ENCODE assay signal across 17 cellular contexts in genomic region chr1:224745388-224745787, GRCh38.
DNase-seq lines count a peak whose midpoint lies in the region; ATAC-seq and TF ChIP-seq lines count a peak whose summit lies in the region.
"Had no signal": no experiment of that assay in that cellular context is flagged by ENCODE, and none has a peak within 500 bp of the region (broad histone marks: within the 10 kb centered on the region; RNA-seq: fewer than 3 reads in every experiment).

No MANE protein-coding gene starts in this region.

- peaks cover 0 to 6% (median 0%) of the 10 kb centered on the region in 11 experiments; a peak in 2 of 22 replicates for H3K9me3 ChIP-seq in BLaER1 treated with 17β-estradiol and CSF1 and Interleukin-3, amounts not matched to agents 10 nM and 100 nM (replicated peaks in 1 of 11)
- H3K9me3 ChIP-seq in HEK293 (ENCODE audit: control insufficient read depth, insufficient read depth, low read depth, low read length) = no peaks in the 10 kb centered on the region
- H3K9me3 ChIP-seq in esophagus squamous epithelium = no peaks in the 10 kb centered on the region
- H3K9me3 ChIP-seq: Caco-2 had no signal

- H3K4me1 ChIP-seq in BLaER1 treated with 17β-estradiol and CSF1 and Interleukin-3, amounts not matched to agents 10 nM and 100 nM = peaks cover 38 to 72% (median 59%) of the 10 kb centered on the region in 10 experiments
- H3K4me1 ChIP-seq in HEK293 (ENCODE audit: control insufficient read depth, insufficient read depth, low read length) = peaks cover 6% of the 10 kb centered on the region; the same call in 1 of the 2 replicates
- no peaks in the 10 kb centered on the region for H3K4me1 ChIP-seq in esophagus squamous epithelium
- H3K4me1 ChIP-seq: Caco-2 had no signal

- peak overlapping the region; percentile 25 to 81 (median 67); a peak in 19 of 22 replicates for H3K4me2 ChIP-seq in BLaER1 treated with 17β-estradiol and CSF1 and Interleukin-3, amounts not matched to agents 10 nM and 100 nM

- CTCF ChIA-PET in HEK293 (lab: Yijun Ruan, JAX) = interaction anchor here (0.9 kb wide), 1 partner anchor 31 kb away, joined by 3 read pairs; no protein-coding TSS in a partner anchor

- POLR2A ChIA-PET in HEK293 (lab: Yijun Ruan, JAX) = no interaction called here
- POLR2A ChIA-PET in naive thymus-derived CD8-positive, alpha-beta T cell (lab: Charles Lee) = no interaction called here

- peak overlapping the region in 9 of 10 donors; percentile 18 to 70 (median 44) for H3K27ac Mint-ChIP-seq in naive thymus-derived CD8-positive, alpha-beta T cell

- peak in 1 of 2 donors; percentile 57 for ATAC-seq in naive thymus-derived CD8-positive, alpha-beta T cell
- ATAC-seq in HG02884 (IDR thresholded peaks at IDR 0.05; ENCODE audit: unreplicated experiment) = no peak
- ATAC-seq: K562, SK-N-SH treated with all-trans-retinoic acid at 6 μM for 48 hours had no signal

- no peak overlapping the region for H3K4me3 ChIP-seq in BLaER1 treated with 17β-estradiol and CSF1 and Interleukin-3, amounts not matched to agents 10 nM and 100 nM
- H3K4me3 ChIP-seq in HEK293 (ENCODE audit: low read depth, low read length) = no peak overlapping the region
- no peak overlapping the region for H3K4me3 ChIP-seq in esophagus squamous epithelium
- H3K4me3 ChIP-seq: K562 had no signal

- no peaks in the 10 kb centered on the region for H3K9me3 Mint-ChIP-seq in naive thymus-derived CD8-positive, alpha-beta T cell
- H3K9me3 Mint-ChIP-seq: H9 had no signal

- no peaks in the 10 kb centered on the region for H4K20me1 ChIP-seq in BLaER1 treated with 17β-estradiol and CSF1 and Interleukin-3, amounts not matched to agents 10 nM and 100 nM

- H3K27me3 ChIP-seq in BLaER1 treated with 17β-estradiol and CSF1 and Interleukin-3, amounts not matched to agents 10 nM and 100 nM = no peaks in the 10 kb centered on the region
- H3K27me3 ChIP-seq in esophagus squamous epithelium = no peaks in the 10 kb centered on the region

- H3K27ac ChIP-seq in BLaER1 treated with 17β-estradiol and CSF1 and Interleukin-3, amounts not matched to agents 10 nM and 100 nM = no peak overlapping the region
- H3K27ac ChIP-seq in HEK293 (ENCODE audit: extremely low read depth, low read depth, low read length) = no peak overlapping the region
- no peak overlapping the region for H3K27ac ChIP-seq in esophagus squamous epithelium

- H3K27me3 Mint-ChIP-seq in naive thymus-derived CD8-positive, alpha-beta T cell = peaks cover 0 to 4% (median under 1%) of the 10 kb centered on the region in 5 donors

- DNase-seq in NCI-H2227 (lab: John Stamatoyannopoulos, UW; ENCODE audit: unreplicated experiment) = peak; percentile 43
- peak in 3 of 10 donors; percentile 3 to 24 (median 19) for DNase-seq in naive thymus-derived CD8-positive, alpha-beta T cell
- no peak for DNase-seq in esophagus squamous epithelium (lab: John Stamatoyannopoulos, UW)
- DNase-seq in NCI-H526 (lab: John Stamatoyannopoulos, UW) = no peak
- DNase-seq: Caco-2, DMS153, H9, NCI-H1048, NCI-H1436 treated with DMSO at 0.1 percent for 48 hours, NCI-H2081, NCI-H524 treated with DMSO at 0.1 percent for 48 hours, SHP77 treated with DMSO at 0.1 percent for 48 hours had no signal

- no peaks in the 10 kb centered on the region for H3K36me3 Mint-ChIP-seq in naive thymus-derived CD8-positive, alpha-beta T cell

- WGBS in esophagus squamous epithelium, 2 donors = 71 to 87% methylated on average over 1 of the region's 1 CpG

- H3K4me1 Mint-ChIP-seq in naive thymus-derived CD8-positive, alpha-beta T cell = peaks cover 14 to 34% (median 20%) of the 10 kb centered on the region in 4 donors

- H3K4me3 Mint-ChIP-seq in naive thymus-derived CD8-positive, alpha-beta T cell = peak overlapping the region in 5 of 10 donors; percentile 3 to 61 (median 22)
- H3K4me3 Mint-ChIP-seq: H9 had no signal

- no peak for TF ChIP-seq CTCF in HEK293 (tag by site-specific recombination; IDR thresholded peaks at IDR 0.05)
- TF ChIP-seq CTCF in esophagus squamous epithelium (IDR thresholded peaks at IDR 0.05) = no peak

- peak overlapping the region in 1 of 11 experiments; percentile 16; a peak in 1 of 22 replicates for H3K9ac ChIP-seq in BLaER1 treated with 17β-estradiol and CSF1 and Interleukin-3, amounts not matched to agents 10 nM and 100 nM

- no peak for TF ChIP-seq POLR2A in esophagus squamous epithelium (IDR thresholded peaks at IDR 0.05)

- intact Hi-C loops in esophagus squamous epithelium (cut with DNase I) = no loop called here

- no peaks in the 10 kb centered on the region for H3K36me3 ChIP-seq in BLaER1 treated with 17β-estradiol and CSF1 and Interleukin-3, amounts not matched to agents 10 nM and 100 nM
- H3K36me3 ChIP-seq in HEK293 (ENCODE audit: control insufficient read depth in 2 of 2, insufficient read depth in 1 of 2, low read length in 2 of 2) (no peaks in the 10 kb centered on the region), esophagus squamous epithelium (no peaks in the 10 kb centered on the region)

TF ChIP-seq in HEK293, 187 proteins besides CTCF, POLR2A, EP300 and RAD21:
- 0 out of 2 replicates have a peak, but pooled peaks have one; percentile 24 for TF ChIP-seq TCF7L2 (IDR thresholded peaks at IDR 0.05; ENCODE audit: borderline replicate concordance, low read depth, low read length)
- TF ChIP-seq ZIC2 (tag by site-specific recombination; IDR thresholded peaks at IDR 0.05) = peak; percentile 55
- TF ChIP-seq ZNF311 (tag by site-specific recombination; IDR thresholded peaks at IDR 0.05; ENCODE audit: borderline replicate concordance) = no peak
